Comparison of ENCODE assay signal across 8 cellular contexts in genomic region chr4:38319456-38320348, GRCh38.
DNase-seq lines count a peak whose midpoint lies in the region; ATAC-seq and TF ChIP-seq lines count a peak whose summit lies in the region.

No MANE protein-coding gene starts in this region.

- DNase-seq in BJ (ENCODE audit: low read depth) (peak; percentile 42), HT-29 (ENCODE audit: low spot score) (peak; percentile 97), NOMO-1 (lab: John Stamatoyannopoulos, UW; ENCODE audit: unreplicated experiment in 2 of 2) (peak; percentile 90 to 91), mesothelial cell of epicardium (ENCODE audit: low spot score in 2 of 2, unreplicated experiment in 2 of 2) (peak; percentile 75 to 97)
- DNase-seq in activated CD8-positive, alpha-beta memory T cell treated with anti-CD3 and anti-CD28 coated beads for 48 hours (ENCODE audit: low read depth in 2 of 3, low spot score in 2 of 3): peak; percentile 74 to 99 (median 99)
- peak; percentile 87 to 92 (median 90) for DNase-seq in effector memory CD8-positive, alpha-beta T cell
- peak; percentile 92 for DNase-seq in stimulated activated CD8-positive, alpha-beta memory T cell treated with anti-CD3 and anti-CD28 coated beads, Interleukin-15, amount 100 ng/mL, for 1 hour (ENCODE audit: low read depth)

- H3K36me3 Mint-ChIP-seq in effector memory CD8-positive, alpha-beta T cell (ENCODE audit: insufficient read depth): peaks cover 7% of the 10 kb centered on the region
- no peaks in the 10 kb centered on the region for H3K36me3 Mint-ChIP-seq in mesothelial cell of epicardium

- TF ChIP-seq CTCF in BJ (IDR thresholded peaks at IDR 0.05; ENCODE audit: insufficient read depth, low read depth, low read length) (peak; percentile 100), mesothelial cell of epicardium (IDR thresholded peaks at IDR 0.05; ENCODE audit: unreplicated experiment) (peak; percentile 88)

- H3K4me1 Mint-ChIP-seq in effector memory CD8-positive, alpha-beta T cell (ENCODE audit: low read depth in 2 of 2): peaks cover 25 to 30% of the 10 kb centered on the region in 2 donors
- peaks cover 23% of the 10 kb centered on the region for H3K4me1 Mint-ChIP-seq in mesothelial cell of epicardium

- H3K36me3 ChIP-seq in BJ (ENCODE audit: control insufficient read depth, insufficient read depth, low read length): no peaks in the 10 kb centered on the region

- POLR2A ChIA-PET in BJ (lab: Charles Lee): interaction anchor here (0.6 kb wide), 1 partner anchor 374 kb away, joined by 13 read pairs; no protein-coding TSS in a partner anchor

- ATAC-seq in GM19452 (IDR thresholded peaks at IDR 0.05; ENCODE audit: unreplicated experiment): peak; percentile 42
- peak; percentile 69 for ATAC-seq in effector memory CD8-positive, alpha-beta T cell (replicated peaks)

- H3K27me3 Mint-ChIP-seq in effector memory CD8-positive, alpha-beta T cell: no peaks in the 10 kb centered on the region
- no peaks in the 10 kb centered on the region for H3K27me3 Mint-ChIP-seq in mesothelial cell of epicardium (ENCODE audit: low read depth)

- no peak overlapping the region for H3K4me3 ChIP-seq in BJ (ENCODE audit: low read depth, low read length)

- peak overlapping the region; percentile 73 to 94 for H3K27ac Mint-ChIP-seq in effector memory CD8-positive, alpha-beta T cell
- H3K27ac Mint-ChIP-seq in mesothelial cell of epicardium: peak overlapping the region; percentile 98

- H3K4me3 Mint-ChIP-seq in effector memory CD8-positive, alpha-beta T cell: peak overlapping the region; percentile 76 to 84
- H3K4me3 Mint-ChIP-seq in mesothelial cell of epicardium: peak overlapping the region; percentile 56

- H3K9me3 Mint-ChIP-seq in effector memory CD8-positive, alpha-beta T cell: no peaks in the 10 kb centered on the region
- no peaks in the 10 kb centered on the region for H3K9me3 Mint-ChIP-seq in mesothelial cell of epicardium

- CTCF ChIA-PET in BJ (lab: Yijun Ruan, JAX): interaction anchor here (0.6 to 3.4 kb wide), 27 partner anchors 10 to 418 kb away, joined by 3 to 15 read pairs (median 3); no protein-coding TSS in a partner anchor

- no peaks in the 10 kb centered on the region for H3K27me3 ChIP-seq in BJ (ENCODE audit: control insufficient read depth, insufficient read depth, low read length)

Comparison
In these comparisons a context has a peak if more than half of its experiments do, and no peak if none do; other contexts are left out.
1. DNase-seq: peak in every context shown above with its lines; median percentile 99 in activated CD8-positive, alpha-beta memory T cell treated with anti-CD3 and anti-CD28 coated beads for 48 hours; 97 in HT-29; 92 in stimulated activated CD8-positive, alpha-beta memory T cell treated with anti-CD3 and anti-CD28 coated beads, Interleukin-15, amount 100 ng/mL, for 1 hour; 90 in NOMO-1; 90 in effector memory CD8-positive, alpha-beta T cell; 86 in mesothelial cell of epicardium; 42 in BJ.